In genomic region chr20:19915111-19915798, GRCh38 we compare ENCODE assay signal across 1 cellular context.
TF ChIP-seq lines count a peak whose summit lies in the region.

No MANE protein-coding gene starts in this region.

TF ChIP-seq in GM23338, 12 proteins besides CTCF, POLR2A, EP300 and RAD21 (continued from another document):
- TF ChIP-seq ZNF462 (CRISPR knock-in tag; IDR thresholded peaks at IDR 0.05) (no peak), ETS1 (IDR thresholded peaks at IDR 0.05) (no peak), ZNF331 (CRISPR knock-in tag; IDR thresholded peaks at IDR 0.05; ENCODE audit: low read depth) (no peak), POLR2AphosphoS5 (IDR thresholded peaks at IDR 0.05; ENCODE audit: low read depth) (no peak), EZH2phosphoT487 (IDR thresholded peaks at IDR 0.05; ENCODE audit: unreplicated experiment) (no peak), JUNB (IDR thresholded peaks at IDR 0.05; ENCODE audit: unreplicated experiment) (no peak), ZNF114 (CRISPR knock-in tag; IDR thresholded peaks at IDR 0.05) (no peak), EZH2 (IDR thresholded peaks at IDR 0.05; ENCODE audit: low read depth, unreplicated experiment) (no peak), CREB1 (CRISPR knock-in tag; IDR thresholded peaks at IDR 0.05; ENCODE audit: low read depth) (no peak)
